15 cellular contexts compared by ENCODE assay signal in the genomic region with DNA sequence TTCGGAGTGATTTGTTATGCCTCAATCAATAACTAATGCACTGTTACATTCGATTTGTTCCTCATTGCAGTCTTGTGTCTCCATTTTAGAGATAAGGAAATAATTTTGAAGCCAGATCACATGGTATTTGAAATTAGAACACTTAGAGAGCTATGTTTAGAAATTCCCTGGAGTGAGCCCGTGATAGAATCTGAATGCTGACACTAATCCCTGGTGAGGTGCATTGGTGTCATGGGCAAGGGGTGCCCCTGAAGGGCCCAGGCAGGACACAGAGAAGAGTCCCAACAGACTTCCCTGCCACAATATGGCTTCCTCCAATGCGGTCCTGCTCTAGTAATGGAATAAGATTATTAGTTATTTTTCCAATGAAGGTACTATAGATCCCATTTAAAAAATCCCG.
DNase-seq lines count a peak whose midpoint lies in the region; ATAC-seq and TF ChIP-seq lines count a peak whose summit lies in the region.
"Had no signal": no experiment of that assay in that cellular context is flagged by ENCODE, and none has a peak within 500 bp of the region (broad histone marks: within the 10 kb centered on the region; RNA-seq: fewer than 3 reads in every experiment).

No MANE protein-coding gene starts in this region.

- no peaks in the 10 kb centered on the region for H3K36me3 Mint-ChIP-seq in HFFc6 (ENCODE audit: low read depth)
- H3K36me3 Mint-ChIP-seq: CD14-positive monocyte; CD4-positive, alpha-beta memory T cell had no signal

- DNase-seq in Right ventricle myocardium inferior (ENCODE audit: missing footprints) (no peak), left ventricle myocardium inferior (no peak), HFFc6 (no peak), left ventricle myocardium superior (no peak), SHP77 treated with DMSO at 0.1 percent for 48 hours (lab: John Stamatoyannopoulos, UW) (no peak), NCI-H1436 treated with DMSO at 0.1 percent for 48 hours (lab: John Stamatoyannopoulos, UW) (no peak)
- DNase-seq: CD4-positive, alpha-beta memory T cell; DMS153; DMS79; GDM1 had no signal

- no peak overlapping the region for H3K4me3 ChIP-seq in left ventricle myocardium inferior
- H3K4me3 ChIP-seq: BLaER1, HAP-1 had no signal

- TF ChIP-seq CTCF in left ventricle myocardium inferior (IDR thresholded peaks at IDR 0.05; ENCODE audit: borderline replicate concordance) (no peak), HFFc6 (IDR thresholded peaks at IDR 0.05) (no peak)

- peaks cover 1% of the 10 kb centered on the region; the same call in 1 of the 2 replicates for H3K27me3 Mint-ChIP-seq in HFFc6 (ENCODE audit: insufficient read depth)
- H3K27me3 Mint-ChIP-seq: CD4-positive, alpha-beta memory T cell had no signal

- H3K36me3 ChIP-seq in left ventricle myocardium inferior = no peaks in the 10 kb centered on the region
- H3K36me3 ChIP-seq: BLaER1, HAP-1 had no signal

- no peak overlapping the region for H3K27ac ChIP-seq in left ventricle myocardium inferior (replicated peaks)
- H3K27ac ChIP-seq: 22Rv1, BLaER1 had no signal

- H3K4me3 Mint-ChIP-seq in HFFc6 = no peak overlapping the region
- H3K4me3 Mint-ChIP-seq: CD14-positive monocyte; CD4-positive, alpha-beta memory T cell had no signal

- H3K4me1 Mint-ChIP-seq in HFFc6 (ENCODE audit: low read depth) = peaks cover 16% of the 10 kb centered on the region; the same call in 1 of the 2 replicates
- H3K4me1 Mint-ChIP-seq: CD14-positive monocyte; CD4-positive, alpha-beta memory T cell had no signal

- ATAC-seq in Right ventricle myocardium inferior (peak; percentile 56), left ventricle myocardium superior (peak; percentile 84), GM19035 (IDR thresholded peaks at IDR 0.05; ENCODE audit: unreplicated experiment) (no peak)

- peak overlapping the region; percentile 59; the same call in 1 of the 2 replicates for H3K27ac Mint-ChIP-seq in HFFc6
- H3K27ac Mint-ChIP-seq: CD4-positive, alpha-beta memory T cell had no signal

- peaks cover 4% of the 10 kb centered on the region for H3K27me3 ChIP-seq in left ventricle myocardium inferior (ENCODE audit: low read depth)
- H3K27me3 ChIP-seq: BLaER1 had no signal

- H3K9me3 Mint-ChIP-seq in HFFc6 = no peaks in the 10 kb centered on the region

- intact Hi-C loops in Right ventricle myocardium inferior (cut with DNase I) = no loop called here
- intact Hi-C loops in left ventricle myocardium inferior (cut with micrococcal nuclease) = no loop called here
- intact Hi-C loops in left ventricle myocardium superior (cut with micrococcal nuclease) = no loop called here

- H3K4me1 ChIP-seq in left ventricle myocardium inferior = peaks cover 20% of the 10 kb centered on the region
- H3K4me1 ChIP-seq: BLaER1, HAP-1 had no signal

- no peaks in the 10 kb centered on the region for H3K9me3 ChIP-seq in left ventricle myocardium inferior (replicated peaks)
- H3K9me3 ChIP-seq: BLaER1, HAP-1 had no signal
